ENCODE assay signal across 1 cellular context in genomic region chr16:83826146-83826913, GRCh38.
TF ChIP-seq lines count a peak whose summit lies in the region.

No MANE protein-coding gene starts in this region.

TF ChIP-seq in HEK293, 187 proteins besides CTCF, POLR2A, EP300 and RAD21 (continued from another document):
- TF ChIP-seq PRDM10 (tag by site-specific recombination; IDR thresholded peaks at IDR 0.05) = 0 out of 2 replicates have a peak, but pooled peaks have one; percentile 13
- TF ChIP-seq ZNF513 (tag by site-specific recombination; IDR thresholded peaks at IDR 0.05) = no peak
- TF ChIP-seq ZNF366 (tag by site-specific recombination; conservative IDR thresholded peaks at IDR 0.05) = no peak
- TF ChIP-seq ZNF341 (tag by site-specific recombination; IDR thresholded peaks at IDR 0.05; ENCODE audit: low read depth) = no peak
- no peak for TF ChIP-seq ZNF311 (tag by site-specific recombination; IDR thresholded peaks at IDR 0.05; ENCODE audit: borderline replicate concordance)
- no peak for TF ChIP-seq ZNF266 (tag by site-specific recombination; IDR thresholded peaks at IDR 0.05; ENCODE audit: low read depth)
- no peak for TF ChIP-seq ZNF785 (tag by site-specific recombination; IDR thresholded peaks at IDR 0.05)
- TF ChIP-seq ZNF449 (tag by site-specific recombination; IDR thresholded peaks at IDR 0.05) = no peak
- TF ChIP-seq ZFHX2 (tag by site-specific recombination; conservative IDR thresholded peaks at IDR 0.05) = peak; percentile 34; the same call in 1 of the 2 replicates
- TF ChIP-seq ZNF48 (tag by site-specific recombination; IDR thresholded peaks at IDR 0.05) = no peak
- TF ChIP-seq ZNF10 (tag by site-specific recombination; IDR thresholded peaks at IDR 0.05) = no peak
- TF ChIP-seq ZNF555 (tag by site-specific recombination; conservative IDR thresholded peaks at IDR 0.05) = no peak
- TF ChIP-seq ZSCAN30 (tag by site-specific recombination; IDR thresholded peaks at IDR 0.05) = no peak
- no peak for TF ChIP-seq BCL11A (tag by site-specific recombination; IDR thresholded peaks at IDR 0.05; ENCODE audit: low read depth)
- peak; percentile 89 for TF ChIP-seq ZNF654 (tag by site-specific recombination; IDR thresholded peaks at IDR 0.05; ENCODE audit: low read depth)
- no peak for TF ChIP-seq ZNF354C (tag by site-specific recombination; IDR thresholded peaks at IDR 0.05; ENCODE audit: borderline replicate concordance, low read depth)
- TF ChIP-seq ZNF623 (tag by site-specific recombination; IDR thresholded peaks at IDR 0.05) = peak; percentile 96
- no peak for TF ChIP-seq MEIS1 (CRISPR knock-in tag; IDR thresholded peaks at IDR 0.05; ENCODE audit: borderline replicate concordance)
- TF ChIP-seq SCRT1 (tag by site-specific recombination; IDR thresholded peaks at IDR 0.05; ENCODE audit: borderline replicate concordance) = no peak
- no peak for TF ChIP-seq ZBTB21 (tag by site-specific recombination; IDR thresholded peaks at IDR 0.05)
- no peak for TF ChIP-seq ZNF350 (tag by site-specific recombination; IDR thresholded peaks at IDR 0.05)
- no peak for TF ChIP-seq BCL11B (tag by site-specific recombination; IDR thresholded peaks at IDR 0.05; ENCODE audit: low read depth)
- TF ChIP-seq ZNF776 (tag by site-specific recombination; IDR thresholded peaks at IDR 0.05; ENCODE audit: borderline replicate concordance) = no peak
- no peak for TF ChIP-seq WT1 (tag by site-specific recombination; IDR thresholded peaks at IDR 0.05)
- no peak for TF ChIP-seq YY1 (tag by site-specific recombination; IDR thresholded peaks at IDR 0.05)
- TF ChIP-seq ZNF24 (tag by site-specific recombination; IDR thresholded peaks at IDR 0.05) = no peak
- no peak for TF ChIP-seq SP7 (tag by site-specific recombination; IDR thresholded peaks at IDR 0.05)
- no peak for TF ChIP-seq YY2 (tag by site-specific recombination; IDR thresholded peaks at IDR 0.05)
- peak; percentile 35; the same call in 1 of the 2 replicates for TF ChIP-seq KLF8 (tag by site-specific recombination; IDR thresholded peaks at IDR 0.05)
- TF ChIP-seq ZNF280D (tag by site-specific recombination; IDR thresholded peaks at IDR 0.05) = no peak
- no peak for TF ChIP-seq ZNF211 (tag by site-specific recombination; IDR thresholded peaks at IDR 0.05; ENCODE audit: low read depth)
- TF ChIP-seq KLF1 (tag by site-specific recombination; IDR thresholded peaks at IDR 0.05) = peak; percentile 44
- TF ChIP-seq ZBTB20 (tag by site-specific recombination; IDR thresholded peaks at IDR 0.05) = peak; percentile 91
- TF ChIP-seq ZBTB6 (tag by site-specific recombination; IDR thresholded peaks at IDR 0.05) = no peak
- TF ChIP-seq ZNF830 (tag by site-specific recombination; IDR thresholded peaks at IDR 0.05; ENCODE audit: low read depth) = no peak
- TF ChIP-seq ZSCAN16 (tag by site-specific recombination; IDR thresholded peaks at IDR 0.05) = no peak
- TF ChIP-seq ZNF335 (tag by site-specific recombination; conservative IDR thresholded peaks at IDR 0.05) = 0 out of 2 replicates have a peak, but pooled peaks have one; percentile 9
- TF ChIP-seq ZNF549 (tag by site-specific recombination; IDR thresholded peaks at IDR 0.05) = no peak
- no peak for TF ChIP-seq ZNF184 (tag by site-specific recombination; IDR thresholded peaks at IDR 0.05)
- TF ChIP-seq ZNF548 (tag by site-specific recombination; IDR thresholded peaks at IDR 0.05) = no peak
- no peak for TF ChIP-seq TSHZ1 (tag by site-specific recombination; IDR thresholded peaks at IDR 0.05; ENCODE audit: borderline replicate concordance)
- TF ChIP-seq ZNF146 (tag by site-specific recombination; IDR thresholded peaks at IDR 0.05) = no peak
- no peak for TF ChIP-seq ZNF518A (tag by site-specific recombination; conservative IDR thresholded peaks at IDR 0.05; ENCODE audit: low read depth)
- no peak for TF ChIP-seq FEZF1 (tag by site-specific recombination; IDR thresholded peaks at IDR 0.05)
